Comparison of ENCODE assay signal across 25 cellular contexts in genomic region chr7:33399528-33400213, GRCh38.
A peak's percentile ranks its signal among the peaks of the same experiment; 100 is the strongest.
DNase-seq lines count a peak whose midpoint lies in the region; ATAC-seq lines count a peak whose summit lies in the region.
"Had no signal": no experiment of that assay in that cellular context is flagged by ENCODE, and none has a peak within 500 bp of the region (broad histone marks: within the 10 kb centered on the region; RNA-seq: fewer than 3 reads in every experiment).

No MANE protein-coding gene starts in this region.

- no peak overlapping the region for H3K9ac ChIP-seq in GM23248

- ATAC-seq in HG02938 (IDR thresholded peaks at IDR 0.05; ENCODE audit: unreplicated experiment): no peak
- ATAC-seq: GM12878, HCT116, Right ventricle myocardium inferior had no signal

- no peaks in the 10 kb centered on the region for H3F3A ChIP-seq in GM23248 (ENCODE audit: insufficient read depth)

- H3K9me3 ChIP-seq in GM23248 (ENCODE audit: low read depth): no peaks in the 10 kb centered on the region
- H3K9me3 ChIP-seq: SJCRH30 had no signal

- DNase-seq in NCI-H748 (lab: John Stamatoyannopoulos, UW; ENCODE audit: unreplicated experiment): peak; percentile 37
- no peak for DNase-seq in NCI-H748 treated with DMSO at 0.1 percent for 48 hours (lab: John Stamatoyannopoulos, UW)
- peak; percentile 79 for DNase-seq in NCI-H1105 treated with DMSO at 0.1 percent for 48 hours (lab: John Stamatoyannopoulos, UW)
- peak; percentile 57 for DNase-seq in NCI-H524 treated with DMSO at 0.1 percent for 48 hours (lab: John Stamatoyannopoulos, UW)
- no peak for DNase-seq in GM23248
- no peak for DNase-seq in activated CD8-positive, alpha-beta memory T cell treated with anti-CD3 and anti-CD28 coated beads, Interleukin-2, amount 50 U/mL, for 4 hours
- DNase-seq: C1 segment of cervical spinal cord; CD4-positive, alpha-beta memory T cell; COR-L47; DMS79; EL; GDM1; KBM-7; MV-4-11; NCI-H1417 treated with DMSO at 0.1 percent for 48 hours; NCI-H187 treated with DMSO at 0.1 percent for 48 hours; NCI-H2107; NCI-H226; PC-9; SJCRH30; T-helper 1 cell had no signal

- in situ Hi-C loops in GM23248 (cut with MboI): no loop called here

- H3K9me2 ChIP-seq in GM23248 (ENCODE audit: insufficient read depth): no peaks in the 10 kb centered on the region

- no peak overlapping the region for H3K27ac ChIP-seq in GM23248
- H3K27ac ChIP-seq: PC-9, SJCRH30 had no signal

- WGBS in GM23248 (ENCODE audit: low coverage in 1 of 2, low lambda C conversion rate in 2 of 2, missing lambda C conversion rate in 2 of 2), 2 experiments: 73 to 77% methylated on average over 3 of the region's 3 CpGs

- H3K36me3 ChIP-seq in GM23248 (ENCODE audit: low read depth): no peaks in the 10 kb centered on the region
- H3K36me3 ChIP-seq: SJCRH30 had no signal

- H3K4me1 ChIP-seq in GM23248 (ENCODE audit: insufficient read depth): no peaks in the 10 kb centered on the region

- no peaks in the 10 kb centered on the region for H3K27me3 ChIP-seq in GM23248 (replicated peaks; ENCODE audit: insufficient read depth)
- H3K27me3 ChIP-seq: SJCRH30 had no signal

- H3K4me2 ChIP-seq in GM23248 (ENCODE audit: unreplicated experiment): no peak overlapping the region
- H3K4me2 ChIP-seq: PC-9 had no signal

- H3K4me3 ChIP-seq in GM23248: no peak overlapping the region
- H3K4me3 ChIP-seq: GM12878, PC-9, SJCRH30 had no signal

- no peaks in the 10 kb centered on the region for H3K79me2 ChIP-seq in GM23248 (ENCODE audit: insufficient read depth)

- no peaks in the 10 kb centered on the region for H4K20me1 ChIP-seq in GM23248 (ENCODE audit: insufficient read depth)

- no peak overlapping the region for H2AFZ ChIP-seq in GM23248
- H2AFZ ChIP-seq: PC-9 had no signal

Comparison
In these comparisons a context has a peak if more than half of its experiments do, and no peak if none do; other contexts are left out.
1. DNase-seq: peak in NCI-H748 (single experiment), NCI-H1105 treated with DMSO at 0.1 percent for 48 hours (single experiment) and NCI-H524 treated with DMSO at 0.1 percent for 48 hours (single experiment); none in NCI-H748 treated with DMSO at 0.1 percent for 48 hours (single experiment), GM23248 (single experiment) and activated CD8-positive, alpha-beta memory T cell treated with anti-CD3 and anti-CD28 coated beads, Interleukin-2, amount 50 U/mL, for 4 hours (single experiment).